In the genomic region with DNA sequence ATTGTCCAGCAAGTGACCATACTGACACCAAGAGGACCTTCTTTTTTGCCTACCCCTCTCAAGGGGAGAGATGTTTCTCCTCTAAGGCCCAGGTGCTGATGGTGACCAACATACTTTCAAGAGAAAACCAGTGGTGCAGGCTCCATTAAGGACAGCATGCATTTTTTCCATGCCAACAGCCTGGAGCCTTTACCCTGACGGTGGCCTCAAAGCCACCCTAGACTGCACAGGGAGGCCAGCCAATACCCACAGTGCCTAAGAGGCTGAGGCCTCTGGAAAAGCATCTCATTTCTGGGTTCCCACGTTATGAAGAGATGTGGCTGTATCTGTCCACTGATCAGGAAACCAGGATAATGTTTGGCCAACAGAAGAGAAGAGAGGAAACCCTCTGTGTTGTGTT, we compare ENCODE assay signal across 23 cellular contexts.
"Had no signal": no experiment of that assay in that cellular context is flagged by ENCODE, and none has a peak within 500 bp of the region (broad histone marks: within the 10 kb centered on the region; RNA-seq: fewer than 3 reads in every experiment).

No MANE protein-coding gene starts in this region.

- FAIRE-seq: TTC549 had no signal

- DNase-seq: activated CD4-positive, alpha-beta memory T cell treated with anti-CD3 and anti-CD28 coated beads for 36 hours; activated CD4-positive, alpha-beta T cell treated with anti-CD3 and anti-CD28 coated beads, Interleukin-2, amount 10 ng/mL, durations not matched to agents 24 days and 14 days; activated CD4-positive, CD25-positive, alpha-beta regulatory T cell treated with anti-CD3 and anti-CD28 coated beads, Interleukin-2, amount 50 U/mL, for 72 hours; activated CD8-positive, alpha-beta memory T cell treated with anti-CD3 and anti-CD28 coated beads, Interleukin-2, amount 50 U/mL, for 4 hours; activated effector memory CD4-positive, alpha-beta T cell treated with anti-CD3 and anti-CD28 coated beads, Interleukin-2, amount 50 U/mL, for 16 hours; activated naive CD4-positive, alpha-beta T cell treated with anti-CD3 and anti-CD28 coated beads for 36 hours; activated naive CD8-positive, alpha-beta T cell treated with anti-CD3 and anti-CD28 coated beads, Interleukin-2, amount 10 ng/mL, durations not matched to agents 7 days and 5 days; activated T-cell treated with anti-CD3 and anti-CD28 coated beads, Interleukin-2, amount 50 U/mL, for 1 hour; esophagus squamous epithelium; foreskin melanocyte; heart right ventricle; islet precursor cell; left ventricle myocardium superior; posterior cingulate gyrus; right cardiac atrium; stimulated activated CD4-positive, alpha-beta T cell treated with anti-CD3 and anti-CD28 coated beads, Interleukin-15, amount 100 ng/mL, for 24 hours; stimulated activated CD4-positive, alpha-beta T cell treated with anti-CD3 and anti-CD28 coated beads, Interleukin-2, amount 100 ng/mL, for 24 hours; stimulated activated naive B cell treated with anti-CD40 and anti-IgM and Interleukin-4, amounts not matched to agents 10 μg/mL and 1 μg/mL and 100 μg/mL, for 72 hours; T-helper 9 cell had no signal

- ATAC-seq: left ventricle myocardium superior; stimulated activated naive B cell treated with anti-CD40 and anti-IgM and Interleukin-4, amounts not matched to agents 10 μg/mL and 1 μg/mL and 100 μg/mL, for 72 hours had no signal

- H3K4me3 ChIP-seq: ascending aorta, cardiac muscle cell, esophagus squamous epithelium, heart right ventricle, tibial nerve had no signal

- H3K9me3 ChIP-seq: ascending aorta, esophagus squamous epithelium, heart right ventricle, tibial nerve had no signal

- H3K27me3 ChIP-seq: ascending aorta, cardiac muscle cell, esophagus squamous epithelium, heart right ventricle, tibial nerve had no signal

- H3K27ac ChIP-seq: ascending aorta, cardiac muscle cell, esophagus squamous epithelium, heart right ventricle, tibial nerve had no signal

- H3K36me3 ChIP-seq: ascending aorta, cardiac muscle cell, esophagus squamous epithelium, heart right ventricle, tibial nerve had no signal
